8 cellular contexts compared by ENCODE assay signal in the genomic region with DNA sequence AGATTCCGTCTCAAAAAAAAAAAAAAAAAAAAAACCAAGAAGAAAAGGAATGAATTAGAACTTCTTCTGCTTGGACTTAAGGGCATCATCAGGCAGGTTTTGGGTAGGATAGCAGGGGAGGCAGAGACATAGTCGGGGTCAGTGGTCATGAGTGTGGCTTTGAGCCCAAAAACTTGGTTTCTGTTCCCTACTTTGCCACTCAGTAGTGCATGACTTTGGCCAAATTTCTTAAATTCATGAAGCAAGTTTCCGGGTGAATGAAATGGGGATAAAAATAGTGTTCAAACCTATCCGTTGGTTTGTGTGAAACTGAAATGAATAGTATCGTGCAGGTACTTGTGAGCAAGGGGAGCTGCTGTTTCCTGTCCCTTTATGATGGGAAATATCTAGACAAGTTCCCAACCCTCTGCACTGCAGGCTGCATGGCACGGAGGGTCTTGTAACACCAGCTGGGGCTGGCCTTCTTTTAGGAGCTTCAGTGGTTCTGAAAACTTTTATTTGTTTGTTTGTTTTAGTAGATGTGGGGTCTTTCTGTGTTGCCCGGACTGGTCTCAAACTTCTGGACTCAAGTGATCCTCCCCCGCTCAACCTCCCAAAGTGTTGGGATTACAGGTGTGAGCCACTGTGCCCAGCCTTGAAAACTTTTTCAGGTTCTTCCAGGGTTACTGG. TPM values are rescaled to one million over a fixed set of nuclear protein-coding genes. Genes with fewer than 3 reads are reported as not detected.
A peak's percentile ranks its signal among the peaks of the same experiment; 100 is the strongest.
DNase-seq lines count a peak whose midpoint lies in the region; ATAC-seq, FAIRE-seq and TF ChIP-seq lines count a peak whose summit lies in the region.

No MANE protein-coding gene starts in this region.

- CTCF ChIA-PET in WTC11 (lab: Charles Lee): interaction anchor here (0.6 to 2.0 kb wide), 4 partner anchors 25 to 1010 kb away, joined by 3 to 6 read pairs (median 4); no protein-coding TSS in a partner anchor

- FAIRE-seq in RCC 7860 (lab: Jason Lieb, UNC): no peak

- TF ChIP-seq CTCF in WTC11 (IDR thresholded peaks at IDR 0.05) (no peak), type B pancreatic cell (conservative IDR thresholded peaks at IDR 0.05) (no peak)

- H3K27ac Mint-ChIP-seq in WTC11 (0 out of 2 replicates have a peak overlapping the region, but pooled peaks have one; percentile 41), type B pancreatic cell (peak overlapping the region; percentile 85)

- H3K36me3 Mint-ChIP-seq in WTC11 (no peaks in the 10 kb centered on the region), type B pancreatic cell (peaks cover 29% of the 10 kb centered on the region)

- H3K27me3 Mint-ChIP-seq in WTC11 (ENCODE audit: low read depth) (no peaks in the 10 kb centered on the region), type B pancreatic cell (no peaks in the 10 kb centered on the region)

- ATAC-seq in GM18868 (IDR thresholded peaks at IDR 0.05; ENCODE audit: unreplicated experiment) (peak; percentile 46), HG03064 (IDR thresholded peaks at IDR 0.05; ENCODE audit: low read depth, unreplicated experiment) (peak; percentile 34), WTC11 (no peak)

- H3K4me3 Mint-ChIP-seq in WTC11 (no peak overlapping the region), type B pancreatic cell (peak overlapping the region; percentile 47)

- H3K9me3 Mint-ChIP-seq in WTC11 (no peaks in the 10 kb centered on the region), type B pancreatic cell (no peaks in the 10 kb centered on the region)

- DNase-seq in WTC11 (ENCODE audit: low spot score) (no peak), iris pigment epithelial cell (ENCODE audit: low read depth) (peak; percentile 40), type B pancreatic cell (ENCODE audit: extremely low spot score, unreplicated experiment) (no peak), NCI-H187 treated with DMSO at 0.1 percent for 48 hours (lab: John Stamatoyannopoulos, UW) (no peak), RCC 7860 (ENCODE audit: low spot score) (no peak), DMS153 treated with DMSO at 0.1 percent for 48 hours (lab: John Stamatoyannopoulos, UW; ENCODE audit: unreplicated experiment) (no peak)

- POLR2A ChIA-PET in WTC11 (lab: Charles Lee): no interaction called here

- peaks cover 11% of the 10 kb centered on the region for H3K4me1 Mint-ChIP-seq in WTC11
- H3K4me1 Mint-ChIP-seq in type B pancreatic cell (ENCODE audit: unreplicated experiment): peaks cover 42% of the 10 kb centered on the region

TF ChIP-seq in WTC11, 78 proteins besides CTCF, POLR2A, EP300 and RAD21:
- TF ChIP-seq, protein P1, sequence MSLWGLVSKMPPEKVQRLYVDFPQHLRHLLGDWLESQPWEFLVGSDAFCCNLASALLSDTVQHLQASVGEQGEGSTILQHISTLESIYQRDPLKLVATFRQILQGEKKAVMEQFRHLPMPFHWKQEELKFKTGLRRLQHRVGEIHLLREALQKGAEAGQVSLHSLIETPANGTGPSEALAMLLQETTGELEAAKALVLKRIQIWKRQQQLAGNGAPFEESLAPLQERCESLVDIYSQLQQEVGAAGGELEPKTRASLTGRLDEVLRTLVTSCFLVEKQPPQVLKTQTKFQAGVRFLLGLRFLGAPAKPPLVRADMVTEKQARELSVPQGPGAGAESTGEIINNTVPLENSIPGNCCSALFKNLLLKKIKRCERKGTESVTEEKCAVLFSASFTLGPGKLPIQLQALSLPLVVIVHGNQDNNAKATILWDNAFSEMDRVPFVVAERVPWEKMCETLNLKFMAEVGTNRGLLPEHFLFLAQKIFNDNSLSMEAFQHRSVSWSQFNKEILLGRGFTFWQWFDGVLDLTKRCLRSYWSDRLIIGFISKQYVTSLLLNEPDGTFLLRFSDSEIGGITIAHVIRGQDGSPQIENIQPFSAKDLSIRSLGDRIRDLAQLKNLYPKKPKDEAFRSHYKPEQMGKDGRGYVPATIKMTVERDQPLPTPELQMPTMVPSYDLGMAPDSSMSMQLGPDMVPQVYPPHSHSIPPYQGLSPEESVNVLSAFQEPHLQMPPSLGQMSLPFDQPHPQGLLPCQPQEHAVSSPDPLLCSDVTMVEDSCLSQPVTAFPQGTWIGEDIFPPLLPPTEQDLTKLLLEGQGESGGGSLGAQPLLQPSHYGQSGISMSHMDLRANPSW (CRISPR knock-in tag; conservative IDR thresholded peaks at IDR 0.05; ENCODE audit: low read depth): no peak
- no peak for TF ChIP-seq JUN (CRISPR knock-in tag; IDR thresholded peaks at IDR 0.05)
- TF ChIP-seq, protein P2, sequence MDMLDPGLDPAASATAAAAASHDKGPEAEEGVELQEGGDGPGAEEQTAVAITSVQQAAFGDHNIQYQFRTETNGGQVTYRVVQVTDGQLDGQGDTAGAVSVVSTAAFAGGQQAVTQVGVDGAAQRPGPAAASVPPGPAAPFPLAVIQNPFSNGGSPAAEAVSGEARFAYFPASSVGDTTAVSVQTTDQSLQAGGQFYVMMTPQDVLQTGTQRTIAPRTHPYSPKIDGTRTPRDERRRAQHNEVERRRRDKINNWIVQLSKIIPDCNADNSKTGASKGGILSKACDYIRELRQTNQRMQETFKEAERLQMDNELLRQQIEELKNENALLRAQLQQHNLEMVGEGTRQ (CRISPR knock-in tag; IDR thresholded peaks at IDR 0.05): no peak
- TF ChIP-seq ELF4 (CRISPR knock-in tag; IDR thresholded peaks at IDR 0.05; ENCODE audit: low read depth): no peak
- no peak for TF ChIP-seq TEAD1 (CRISPR knock-in tag; IDR thresholded peaks at IDR 0.05)
- TF ChIP-seq, protein P3, sequence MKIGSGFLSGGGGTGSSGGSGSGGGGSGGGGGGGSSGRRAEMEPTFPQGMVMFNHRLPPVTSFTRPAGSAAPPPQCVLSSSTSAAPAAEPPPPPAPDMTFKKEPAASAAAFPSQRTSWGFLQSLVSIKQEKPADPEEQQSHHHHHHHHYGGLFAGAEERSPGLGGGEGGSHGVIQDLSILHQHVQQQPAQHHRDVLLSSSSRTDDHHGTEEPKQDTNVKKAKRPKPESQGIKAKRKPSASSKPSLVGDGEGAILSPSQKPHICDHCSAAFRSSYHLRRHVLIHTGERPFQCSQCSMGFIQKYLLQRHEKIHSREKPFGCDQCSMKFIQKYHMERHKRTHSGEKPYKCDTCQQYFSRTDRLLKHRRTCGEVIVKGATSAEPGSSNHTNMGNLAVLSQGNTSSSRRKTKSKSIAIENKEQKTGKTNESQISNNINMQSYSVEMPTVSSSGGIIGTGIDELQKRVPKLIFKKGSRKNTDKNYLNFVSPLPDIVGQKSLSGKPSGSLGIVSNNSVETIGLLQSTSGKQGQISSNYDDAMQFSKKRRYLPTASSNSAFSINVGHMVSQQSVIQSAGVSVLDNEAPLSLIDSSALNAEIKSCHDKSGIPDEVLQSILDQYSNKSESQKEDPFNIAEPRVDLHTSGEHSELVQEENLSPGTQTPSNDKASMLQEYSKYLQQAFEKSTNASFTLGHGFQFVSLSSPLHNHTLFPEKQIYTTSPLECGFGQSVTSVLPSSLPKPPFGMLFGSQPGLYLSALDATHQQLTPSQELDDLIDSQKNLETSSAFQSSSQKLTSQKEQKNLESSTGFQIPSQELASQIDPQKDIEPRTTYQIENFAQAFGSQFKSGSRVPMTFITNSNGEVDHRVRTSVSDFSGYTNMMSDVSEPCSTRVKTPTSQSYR (CRISPR knock-in tag; IDR thresholded peaks at IDR 0.05): no peak
- TF ChIP-seq ZNF121 (CRISPR knock-in tag; IDR thresholded peaks at IDR 0.05): no peak
- no peak for TF ChIP-seq PRDM15 (CRISPR knock-in tag; IDR thresholded peaks at IDR 0.05)
- no peak for TF ChIP-seq GRHL2 (CRISPR knock-in tag; IDR thresholded peaks at IDR 0.05; ENCODE audit: insufficient replicate concordance, severe bottlenecking)
- no peak for TF ChIP-seq ZNF317 (CRISPR knock-in tag; IDR thresholded peaks at IDR 0.05; ENCODE audit: borderline replicate concordance, low read depth)
- TF ChIP-seq NFATC4 (CRISPR knock-in tag; IDR thresholded peaks at IDR 0.05): no peak
- TF ChIP-seq ZNF671 (CRISPR knock-in tag; IDR thresholded peaks at IDR 0.05): no peak
- no peak for TF ChIP-seq SP1 (CRISPR knock-in tag; conservative IDR thresholded peaks at IDR 0.05)
- no peak for TF ChIP-seq NR3C1 (CRISPR knock-in tag; conservative IDR thresholded peaks at IDR 0.05; ENCODE audit: low read depth)

RNA-seq across cellular contexts. Expression of gene NEAT1, which starts 18.4 kb away (rescaled TPM):
- 28.7 to 38.1 TPM (median 31.7 TPM) in 3 replicates for total RNA-seq in WTC11 (2021)
- total RNA-seq in type B pancreatic cell (ENCODE audit: low replicate concordance): 229 and 395 TPM in 2 replicates

RNA-seq across cellular contexts. Expression of gene FRMD8, which starts 54.5 kb away (rescaled TPM):
- total RNA-seq in WTC11 (2021) (21.5 to 23.7 TPM (median 22.9 TPM) in 3 replicates), type B pancreatic cell (ENCODE audit: low replicate concordance) (35.0 and 41.8 TPM in 2 replicates)

RNA-seq across cellular contexts. Expression of gene MALAT1, which starts 57.9 kb away (rescaled TPM):
- 1,830 to 2,350 TPM (median 2,261 TPM) in 3 replicates for total RNA-seq in WTC11 (2021)
- 4,133 and 6,276 TPM in 2 replicates for total RNA-seq in type B pancreatic cell (ENCODE audit: low replicate concordance)

RNA-seq across cellular contexts. Expression of gene SLC25A45, which starts 58.5 kb away (rescaled TPM):
- 1.5 to 2.5 TPM (median 1.7 TPM) in 3 replicates for total RNA-seq in WTC11 (2021)
- 1.9 and 5.6 TPM in 2 replicates for total RNA-seq in type B pancreatic cell (ENCODE audit: low replicate concordance)
